ENCODE assay signal across 1 cellular context in genomic region chr15:40274350-40275274, GRCh38.
TF ChIP-seq lines count a peak whose summit lies in the region.

No MANE protein-coding gene starts in this region.

TF ChIP-seq in HepG2, 621 proteins besides CTCF, POLR2A, EP300 and RAD21 (continued from another document and continues in another):
- TF ChIP-seq ZBTB46 (CRISPR knock-in tag; IDR thresholded peaks at IDR 0.05; ENCODE audit: borderline replicate concordance) (no peak), ZNF687 (CRISPR knock-in tag; IDR thresholded peaks at IDR 0.05) (peak; percentile 51), ELF1 (CRISPR knock-in tag; IDR thresholded peaks at IDR 0.05) (0 out of 2 replicates have a peak, but pooled peaks have one; percentile 13), HOMEZ (CRISPR knock-in tag; IDR thresholded peaks at IDR 0.05; ENCODE audit: low read depth) (0 out of 2 replicates have a peak, but pooled peaks have one; percentile 27), XRCC5 (optimal IDR thresholded peaks at IDR 0.05; ENCODE audit: low read length) (peak; percentile 98), HDAC1 (CRISPR knock-in tag; IDR thresholded peaks at IDR 0.05) (0 out of 2 replicates have a peak, but pooled peaks have one; percentile 35), ERF (CRISPR knock-in tag; IDR thresholded peaks at IDR 0.05) (peak; percentile 77), KDM5B (CRISPR knock-in tag; IDR thresholded peaks at IDR 0.05; ENCODE audit: borderline replicate concordance) (peak; percentile 44; the same call in 1 of the 2 replicates), IRF2 (CRISPR knock-in tag; IDR thresholded peaks at IDR 0.05) (peak; percentile 67; the same call in 1 of the 2 replicates), ZBTB33 (CRISPR knock-in tag; IDR thresholded peaks at IDR 0.05) (peak; percentile 62; the same call in 1 of the 2 replicates), SP1 (IDR thresholded peaks at IDR 0.05) (no peak), SP1 (CRISPR knock-in tag; IDR thresholded peaks at IDR 0.05) (peak; percentile 40; the same call in 1 of the 2 replicates), GFI1 (CRISPR knock-in tag; IDR thresholded peaks at IDR 0.05; ENCODE audit: borderline replicate concordance) (no peak), ZKSCAN1 (IDR thresholded peaks at IDR 0.05; ENCODE audit: low read length) (no peak), ARNT2 (CRISPR knock-in tag; IDR thresholded peaks at IDR 0.05; ENCODE audit: low read depth) (peak; percentile 59), EEA1 (CRISPR knock-in tag; IDR thresholded peaks at IDR 0.05; ENCODE audit: borderline replicate concordance) (no peak), NONO (IDR thresholded peaks at IDR 0.05) (no peak), NONO (CRISPR knock-in tag; conservative IDR thresholded peaks at IDR 0.05) (peak; percentile 48; the same call in 1 of the 2 replicates), JUNB (CRISPR knock-in tag; IDR thresholded peaks at IDR 0.05; ENCODE audit: borderline replicate concordance) (no peak), KDM3A (CRISPR knock-in tag; IDR thresholded peaks at IDR 0.05; ENCODE audit: low read depth) (peak; percentile 74; the same call in 1 of the 2 replicates), NCOA2 (CRISPR knock-in tag; IDR thresholded peaks at IDR 0.05) (0 out of 2 replicates have a peak, but pooled peaks have one; percentile 44), MIER2 (CRISPR knock-in tag; IDR thresholded peaks at IDR 0.05) (peak; percentile 68; the same call in 1 of the 2 replicates), RAD51 (IDR thresholded peaks at IDR 0.05; ENCODE audit: borderline replicate concordance) (no peak), PHF20 (CRISPR knock-in tag; IDR thresholded peaks at IDR 0.05) (no peak), ZFP41 (CRISPR knock-in tag; IDR thresholded peaks at IDR 0.05; ENCODE audit: borderline replicate concordance) (no peak), THYN1 (CRISPR knock-in tag; IDR thresholded peaks at IDR 0.05; ENCODE audit: borderline replicate concordance, low read depth) (no peak), ZNF274 (CRISPR knock-in tag; IDR thresholded peaks at IDR 0.05) (peak; percentile 39; the same call in 1 of the 2 replicates), FOXJ3 (CRISPR knock-in tag; IDR thresholded peaks at IDR 0.05; ENCODE audit: borderline replicate concordance) (no peak), SAP130 (CRISPR knock-in tag; IDR thresholded peaks at IDR 0.05; ENCODE audit: low read depth) (peak; percentile 35; the same call in 1 of the 2 replicates), CBFB (CRISPR knock-in tag; IDR thresholded peaks at IDR 0.05) (peak; percentile 45; the same call in 1 of the 2 replicates), PBX3 (CRISPR knock-in tag; IDR thresholded peaks at IDR 0.05; ENCODE audit: borderline replicate concordance) (no peak)
- TF ChIP-seq, protein P1, sequence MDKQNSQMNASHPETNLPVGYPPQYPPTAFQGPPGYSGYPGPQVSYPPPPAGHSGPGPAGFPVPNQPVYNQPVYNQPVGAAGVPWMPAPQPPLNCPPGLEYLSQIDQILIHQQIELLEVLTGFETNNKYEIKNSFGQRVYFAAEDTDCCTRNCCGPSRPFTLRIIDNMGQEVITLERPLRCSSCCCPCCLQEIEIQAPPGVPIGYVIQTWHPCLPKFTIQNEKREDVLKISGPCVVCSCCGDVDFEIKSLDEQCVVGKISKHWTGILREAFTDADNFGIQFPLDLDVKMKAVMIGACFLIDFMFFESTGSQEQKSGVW (CRISPR knock-in tag; IDR thresholded peaks at IDR 0.05; ENCODE audit: borderline replicate concordance) = no peak
- TF ChIP-seq, protein P2, sequence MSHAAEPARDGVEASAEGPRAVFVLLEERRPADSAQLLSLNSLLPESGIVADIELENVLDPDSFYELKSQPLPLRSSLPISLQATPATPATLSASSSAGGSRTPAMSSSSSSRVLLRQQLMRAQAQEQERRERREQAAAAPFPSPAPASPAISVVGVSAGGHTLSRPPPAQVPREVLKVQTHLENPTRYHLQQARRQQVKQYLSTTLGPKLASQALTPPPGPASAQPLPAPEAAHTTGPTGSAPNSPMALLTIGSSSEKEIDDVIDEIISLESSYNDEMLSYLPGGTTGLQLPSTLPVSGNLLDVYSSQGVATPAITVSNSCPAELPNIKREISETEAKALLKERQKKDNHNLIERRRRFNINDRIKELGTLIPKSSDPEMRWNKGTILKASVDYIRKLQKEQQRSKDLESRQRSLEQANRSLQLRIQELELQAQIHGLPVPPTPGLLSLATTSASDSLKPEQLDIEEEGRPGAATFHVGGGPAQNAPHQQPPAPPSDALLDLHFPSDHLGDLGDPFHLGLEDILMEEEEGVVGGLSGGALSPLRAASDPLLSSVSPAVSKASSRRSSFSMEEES (CRISPR knock-in tag; IDR thresholded peaks at IDR 0.05) = 0 out of 2 replicates have a peak, but pooled peaks have one; percentile 31
- TF ChIP-seq, protein P3, sequence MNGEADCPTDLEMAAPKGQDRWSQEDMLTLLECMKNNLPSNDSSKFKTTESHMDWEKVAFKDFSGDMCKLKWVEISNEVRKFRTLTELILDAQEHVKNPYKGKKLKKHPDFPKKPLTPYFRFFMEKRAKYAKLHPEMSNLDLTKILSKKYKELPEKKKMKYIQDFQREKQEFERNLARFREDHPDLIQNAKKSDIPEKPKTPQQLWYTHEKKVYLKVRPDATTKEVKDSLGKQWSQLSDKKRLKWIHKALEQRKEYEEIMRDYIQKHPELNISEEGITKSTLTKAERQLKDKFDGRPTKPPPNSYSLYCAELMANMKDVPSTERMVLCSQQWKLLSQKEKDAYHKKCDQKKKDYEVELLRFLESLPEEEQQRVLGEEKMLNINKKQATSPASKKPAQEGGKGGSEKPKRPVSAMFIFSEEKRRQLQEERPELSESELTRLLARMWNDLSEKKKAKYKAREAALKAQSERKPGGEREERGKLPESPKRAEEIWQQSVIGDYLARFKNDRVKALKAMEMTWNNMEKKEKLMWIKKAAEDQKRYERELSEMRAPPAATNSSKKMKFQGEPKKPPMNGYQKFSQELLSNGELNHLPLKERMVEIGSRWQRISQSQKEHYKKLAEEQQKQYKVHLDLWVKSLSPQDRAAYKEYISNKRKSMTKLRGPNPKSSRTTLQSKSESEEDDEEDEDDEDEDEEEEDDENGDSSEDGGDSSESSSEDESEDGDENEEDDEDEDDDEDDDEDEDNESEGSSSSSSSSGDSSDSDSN (CRISPR knock-in tag; IDR thresholded peaks at IDR 0.05) = peak; percentile 42; the same call in 1 of the 2 replicates
- TF ChIP-seq, protein P4, sequence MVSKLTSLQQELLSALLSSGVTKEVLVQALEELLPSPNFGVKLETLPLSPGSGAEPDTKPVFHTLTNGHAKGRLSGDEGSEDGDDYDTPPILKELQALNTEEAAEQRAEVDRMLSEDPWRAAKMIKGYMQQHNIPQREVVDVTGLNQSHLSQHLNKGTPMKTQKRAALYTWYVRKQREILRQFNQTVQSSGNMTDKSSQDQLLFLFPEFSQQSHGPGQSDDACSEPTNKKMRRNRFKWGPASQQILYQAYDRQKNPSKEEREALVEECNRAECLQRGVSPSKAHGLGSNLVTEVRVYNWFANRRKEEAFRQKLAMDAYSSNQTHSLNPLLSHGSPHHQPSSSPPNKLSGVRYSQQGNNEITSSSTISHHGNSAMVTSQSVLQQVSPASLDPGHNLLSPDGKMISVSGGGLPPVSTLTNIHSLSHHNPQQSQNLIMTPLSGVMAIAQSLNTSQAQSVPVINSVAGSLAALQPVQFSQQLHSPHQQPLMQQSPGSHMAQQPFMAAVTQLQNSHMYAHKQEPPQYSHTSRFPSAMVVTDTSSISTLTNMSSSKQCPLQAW (CRISPR knock-in tag; IDR thresholded peaks at IDR 0.05) = peak; percentile 59; the same call in 1 of the 2 replicates
- TF ChIP-seq, protein P5, sequence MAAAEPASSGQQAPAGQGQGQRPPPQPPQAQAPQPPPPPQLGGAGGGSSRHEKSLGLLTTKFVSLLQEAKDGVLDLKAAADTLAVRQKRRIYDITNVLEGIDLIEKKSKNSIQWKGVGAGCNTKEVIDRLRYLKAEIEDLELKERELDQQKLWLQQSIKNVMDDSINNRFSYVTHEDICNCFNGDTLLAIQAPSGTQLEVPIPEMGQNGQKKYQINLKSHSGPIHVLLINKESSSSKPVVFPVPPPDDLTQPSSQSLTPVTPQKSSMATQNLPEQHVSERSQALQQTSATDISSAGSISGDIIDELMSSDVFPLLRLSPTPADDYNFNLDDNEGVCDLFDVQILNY (CRISPR knock-in tag; conservative IDR thresholded peaks at IDR 0.05) = no peak
- TF ChIP-seq, protein P6, sequence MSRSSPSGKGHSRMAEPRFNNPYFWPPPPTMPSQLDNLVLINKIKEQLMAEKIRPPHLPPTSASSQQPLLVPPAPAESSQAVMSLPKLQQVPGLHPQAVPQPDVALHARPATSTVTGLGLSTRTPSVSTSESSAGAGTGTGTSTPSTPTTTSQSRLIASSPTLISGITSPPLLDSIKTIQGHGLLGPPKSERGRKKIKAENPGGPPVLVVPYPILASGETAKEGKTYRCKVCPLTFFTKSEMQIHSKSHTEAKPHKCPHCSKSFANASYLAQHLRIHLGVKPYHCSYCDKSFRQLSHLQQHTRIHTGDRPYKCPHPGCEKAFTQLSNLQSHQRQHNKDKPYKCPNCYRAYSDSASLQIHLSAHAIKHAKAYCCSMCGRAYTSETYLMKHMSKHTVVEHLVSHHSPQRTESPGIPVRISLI (CRISPR knock-in tag; IDR thresholded peaks at IDR 0.05; ENCODE audit: borderline replicate concordance) = peak; percentile 70; the same call in 1 of the 2 replicates
- TF ChIP-seq, protein P7, sequence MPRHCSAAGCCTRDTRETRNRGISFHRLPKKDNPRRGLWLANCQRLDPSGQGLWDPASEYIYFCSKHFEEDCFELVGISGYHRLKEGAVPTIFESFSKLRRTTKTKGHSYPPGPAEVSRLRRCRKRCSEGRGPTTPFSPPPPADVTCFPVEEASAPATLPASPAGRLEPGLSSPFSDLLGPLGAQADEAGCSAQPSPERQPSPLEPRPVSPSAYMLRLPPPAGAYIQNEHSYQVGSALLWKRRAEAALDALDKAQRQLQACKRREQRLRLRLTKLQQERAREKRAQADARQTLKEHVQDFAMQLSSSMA (CRISPR knock-in tag; IDR thresholded peaks at IDR 0.05) = no peak
